ENCODE assay signal across 9 cellular contexts in the genomic region with DNA sequence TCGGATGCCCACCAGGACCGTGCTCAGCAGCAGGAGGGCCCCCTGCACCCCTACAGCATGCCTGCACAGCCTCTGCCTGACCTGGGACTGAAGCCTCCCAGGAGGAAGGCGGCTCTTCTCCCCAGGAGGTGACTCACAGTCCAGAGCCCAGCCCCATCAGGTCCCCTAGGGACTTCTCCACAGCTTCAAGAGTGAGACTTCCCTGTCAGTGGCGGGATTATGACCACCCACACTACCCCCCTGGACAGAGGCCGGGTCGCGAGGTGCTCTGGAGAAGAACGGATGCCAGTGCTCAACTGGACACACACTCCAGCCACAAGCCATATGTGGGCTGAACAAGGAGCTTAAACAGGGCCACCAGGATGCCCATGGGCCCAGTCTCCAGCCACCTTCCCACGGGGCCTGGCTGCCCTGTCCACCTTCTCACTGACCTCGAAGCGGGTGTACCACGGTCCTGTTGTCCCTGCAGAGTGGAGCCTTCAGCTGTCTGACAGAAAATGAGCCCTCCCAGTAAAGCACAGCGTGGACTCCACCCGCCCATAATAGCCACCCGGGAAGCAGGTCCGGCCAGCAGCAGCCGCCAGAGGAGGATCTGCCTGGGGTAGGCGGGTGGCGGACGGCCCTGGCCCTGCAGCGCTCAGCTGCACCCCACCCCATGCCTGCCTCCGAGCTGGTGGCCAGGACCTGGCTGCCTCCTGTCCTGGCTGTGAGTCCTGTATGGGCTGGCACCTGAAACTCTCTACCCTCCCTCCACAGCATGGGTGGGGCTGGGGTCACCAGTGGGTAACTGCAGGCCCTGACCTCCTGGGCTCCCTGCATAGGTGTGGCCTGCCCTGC. TPM values are rescaled to one million over a fixed set of nuclear protein-coding genes. Genes with fewer than 3 reads are reported as not detected.
A peak's percentile ranks its signal among the peaks of the same experiment; 100 is the strongest.
DNase-seq lines count a peak whose midpoint lies in the region; ATAC-seq and TF ChIP-seq lines count a peak whose summit lies in the region.
"Had no signal": no experiment of that assay in that cellular context is flagged by ENCODE, and none has a peak within 500 bp of the region (broad histone marks: within the 10 kb centered on the region; RNA-seq: fewer than 3 reads in every experiment).

No MANE protein-coding gene starts in this region.

- peak; percentile 44 for DNase-seq in SIG-M5 treated with dmso at 0.1 percent for 504 hours (lab: John Stamatoyannopoulos, UW; ENCODE audit: unreplicated experiment)
- no peak for DNase-seq in SIG-M5 (lab: John Stamatoyannopoulos, UW)
- no peak for DNase-seq in activated naive CD8-positive, alpha-beta T cell treated with anti-CD3 and anti-CD28 coated beads for 36 hours
- DNase-seq in NCI-H748 treated with DMSO at 0.1 percent for 48 hours (lab: John Stamatoyannopoulos, UW) = no peak
- no peak for DNase-seq in NCI-H226
- no peak for DNase-seq in coronary artery (ENCODE audit: low spot score)

- H3K27me3 Mint-ChIP-seq in activated naive CD8-positive, alpha-beta T cell treated with anti-CD3 and anti-CD28 coated beads for 36 hours = no peaks in the 10 kb centered on the region
- no peaks in the 10 kb centered on the region for H3K27me3 Mint-ChIP-seq in stimulated activated memory B cell treated with anti-CD40 and anti-IgM and Interleukin-4, amounts not matched to agents 10 μg/mL and 1 μg/mL and 100 μg/mL, for 72 hours

- H3K4me3 ChIP-seq in coronary artery = no peak overlapping the region

- H3K4me1 Mint-ChIP-seq in activated naive CD8-positive, alpha-beta T cell treated with anti-CD3 and anti-CD28 coated beads for 36 hours = peaks cover 89% of the 10 kb centered on the region
- peaks cover 86% of the 10 kb centered on the region for H3K4me1 Mint-ChIP-seq in stimulated activated memory B cell treated with anti-CD40 and anti-IgM and Interleukin-4, amounts not matched to agents 10 μg/mL and 1 μg/mL and 100 μg/mL, for 72 hours

- TF ChIP-seq CTCF in coronary artery (IDR thresholded peaks at IDR 0.05) = no peak

- H3K27ac Mint-ChIP-seq in activated naive CD8-positive, alpha-beta T cell treated with anti-CD3 and anti-CD28 coated beads for 36 hours = peak overlapping the region; percentile 90
- peak overlapping the region; percentile 18 for H3K27ac Mint-ChIP-seq in stimulated activated memory B cell treated with anti-CD40 and anti-IgM and Interleukin-4, amounts not matched to agents 10 μg/mL and 1 μg/mL and 100 μg/mL, for 72 hours

- no peak overlapping the region for H3K4me3 Mint-ChIP-seq in activated naive CD8-positive, alpha-beta T cell treated with anti-CD3 and anti-CD28 coated beads for 36 hours
- H3K4me3 Mint-ChIP-seq in stimulated activated memory B cell treated with anti-CD40 and anti-IgM and Interleukin-4, amounts not matched to agents 10 μg/mL and 1 μg/mL and 100 μg/mL, for 72 hours = peak overlapping the region; percentile 57

- H3K27ac ChIP-seq in coronary artery = no peak overlapping the region
- H3K27ac ChIP-seq: 22Rv1 had no signal

- H3K9me3 Mint-ChIP-seq in activated naive CD8-positive, alpha-beta T cell treated with anti-CD3 and anti-CD28 coated beads for 36 hours = no peaks in the 10 kb centered on the region
- no peaks in the 10 kb centered on the region for H3K9me3 Mint-ChIP-seq in stimulated activated memory B cell treated with anti-CD40 and anti-IgM and Interleukin-4, amounts not matched to agents 10 μg/mL and 1 μg/mL and 100 μg/mL, for 72 hours

- peaks cover 66% of the 10 kb centered on the region for H3K36me3 Mint-ChIP-seq in activated naive CD8-positive, alpha-beta T cell treated with anti-CD3 and anti-CD28 coated beads for 36 hours
- H3K36me3 Mint-ChIP-seq in stimulated activated memory B cell treated with anti-CD40 and anti-IgM and Interleukin-4, amounts not matched to agents 10 μg/mL and 1 μg/mL and 100 μg/mL, for 72 hours = peaks cover 6% of the 10 kb centered on the region

- peak; percentile 32 for ATAC-seq in HG03045 (IDR thresholded peaks at IDR 0.05; ENCODE audit: unreplicated experiment)
- peak; percentile 63 for ATAC-seq in stimulated activated memory B cell treated with anti-CD40 and anti-IgM and Interleukin-4, amounts not matched to agents 10 μg/mL and 1 μg/mL and 100 μg/mL, for 72 hours

RNA-seq across cellular contexts. Expression of a gene that starts 54.7 kb away (rescaled TPM):
- 100 to 1,000 TPM; 239 to 245 TPM for total RNA-seq in activated naive CD8-positive, alpha-beta T cell treated with anti-CD3 and anti-CD28 coated beads for 36 hours
